29 cellular contexts compared by ENCODE assay signal in the genomic region with DNA sequence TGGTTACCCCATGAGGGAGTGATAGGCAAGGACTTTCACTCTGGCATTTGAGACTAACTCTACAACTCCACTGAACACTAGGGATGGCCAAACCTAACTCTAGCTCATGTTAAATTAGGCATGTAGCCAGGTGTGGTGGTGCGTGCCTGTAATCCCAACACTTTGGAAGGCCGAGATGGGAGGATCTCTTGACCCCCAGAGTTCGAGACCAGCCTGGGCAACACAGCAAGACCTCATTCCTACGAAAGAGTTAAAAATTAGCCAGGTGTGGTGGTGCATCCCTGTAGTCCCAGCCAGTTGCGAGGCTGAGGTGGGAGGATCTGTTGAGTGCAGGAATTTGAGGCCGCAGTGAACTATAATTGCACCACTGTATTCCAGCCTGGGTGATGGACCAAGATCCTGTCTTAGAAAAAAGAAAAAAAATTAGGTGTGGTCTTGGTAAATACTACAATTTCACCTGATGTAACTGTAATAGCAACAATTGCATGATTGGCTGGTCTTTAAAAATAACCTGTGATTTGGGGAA.
"Had no signal": no experiment of that assay in that cellular context is flagged by ENCODE, and none has a peak within 500 bp of the region (broad histone marks: within the 10 kb centered on the region; RNA-seq: fewer than 3 reads in every experiment).

No MANE protein-coding gene starts in this region.

- H3K4me3 Mint-ChIP-seq: activated CD4-positive, alpha-beta T cell treated with anti-CD3 and anti-CD28 coated beads, Interleukin-2, amount 10 ng/mL, durations not matched to agents 24 days and 14 days; activated CD8-positive, alpha-beta memory T cell treated with anti-CD3 and anti-CD28 coated beads, Interleukin-2, amount 10 ng/mL, durations not matched to agents 7 days and 5 days; activated CD8-positive, alpha-beta T cell treated with anti-CD3 and anti-CD28 coated beads for 36 hours; activated naive CD4-positive, alpha-beta T cell treated with anti-CD3 and anti-CD28 coated beads, Interleukin-2, amount 50 U/mL, for 24 hours; activated T-helper 1 cell treated with anti-CD3 and anti-CD28 coated beads, Interleukin-12 subunit alpha, Interleukin-12 subunit beta, Interleukin-2, Interleukin-4 antibody, amounts not matched to agents 30 ng/mL and 10 ng/mL and 1 ng/mL, durations not matched to agents 14 hours and 24 hours and 36 hours; natural killer cell; stimulated activated naive CD8-positive, alpha-beta T cell treated with anti-CD3 and anti-CD28 coated beads, Interleukin-15, Interleukin-2, amounts not matched to agents 100 ng/mL and 50 ng/mL, for 24 hours; T-cell; T-helper 2 cell treated with Interferon-gamma antibody and Interleukin-4, amounts not matched to agents 5 μg/mL and 100 μg/mL, for 36 hours had no signal

- ATAC-seq: activated CD4-positive, CD25-positive, alpha-beta regulatory T cell treated with anti-CD3 and anti-CD28 coated beads, Interleukin-2, amount 50 U/mL, for 24 hours; activated CD8-positive, alpha-beta memory T cell treated with anti-CD3 and anti-CD28 coated beads, Interleukin-2, amount 10 ng/mL, durations not matched to agents 7 days and 5 days; activated CD8-positive, alpha-beta T cell treated with anti-CD3 and anti-CD28 coated beads for 36 hours; natural killer cell; T-cell had no signal

- H3K9me3 ChIP-seq: ascending aorta, esophagus muscularis mucosa, neutrophil, ovary, prostate gland, thyroid gland had no signal

- H3K4me1 Mint-ChIP-seq: activated CD4-positive, alpha-beta T cell treated with anti-CD3 and anti-CD28 coated beads, Interleukin-2, amount 10 ng/mL, durations not matched to agents 24 days and 14 days; activated CD8-positive, alpha-beta memory T cell treated with anti-CD3 and anti-CD28 coated beads, Interleukin-2, amount 10 ng/mL, durations not matched to agents 7 days and 5 days; activated naive CD4-positive, alpha-beta T cell treated with anti-CD3 and anti-CD28 coated beads, Interleukin-2, amount 50 U/mL, for 24 hours; natural killer cell; T-cell had no signal

- H3K27me3 Mint-ChIP-seq: activated CD4-positive, alpha-beta T cell treated with anti-CD3 and anti-CD28 coated beads, Interleukin-2, amount 10 ng/mL, durations not matched to agents 24 days and 14 days had no signal

- H3K36me3 ChIP-seq: ascending aorta, brain microvascular endothelial cell, esophagus muscularis mucosa, neutrophil, ovary, prostate gland, thyroid gland had no signal

- H3K27ac ChIP-seq: ascending aorta, brain microvascular endothelial cell, neutrophil, ovary, prostate gland had no signal

- H3K27me3 ChIP-seq: ascending aorta, brain microvascular endothelial cell, neutrophil, ovary, thyroid gland had no signal

- H3K9me3 Mint-ChIP-seq: activated CD4-positive, alpha-beta T cell treated with anti-CD3 and anti-CD28 coated beads, Interleukin-2, amount 10 ng/mL, durations not matched to agents 24 days and 14 days; activated CD8-positive, alpha-beta T cell treated with anti-CD3 and anti-CD28 coated beads for 36 hours; activated naive CD4-positive, alpha-beta T cell treated with anti-CD3 and anti-CD28 coated beads, Interleukin-2, amount 50 U/mL, for 24 hours; activated T-helper 1 cell treated with anti-CD3 and anti-CD28 coated beads, Interleukin-12 subunit alpha, Interleukin-12 subunit beta, Interleukin-2, Interleukin-4 antibody, amounts not matched to agents 30 ng/mL and 10 ng/mL and 1 ng/mL, durations not matched to agents 14 hours and 24 hours and 36 hours; natural killer cell; stimulated activated naive CD8-positive, alpha-beta T cell treated with anti-CD3 and anti-CD28 coated beads, Interleukin-15, Interleukin-2, amounts not matched to agents 100 ng/mL and 50 ng/mL, for 24 hours; T-cell; T-helper 2 cell treated with Interferon-gamma antibody and Interleukin-4, amounts not matched to agents 5 μg/mL and 100 μg/mL, for 36 hours had no signal

- H3K27ac Mint-ChIP-seq: activated CD4-positive, alpha-beta T cell treated with anti-CD3 and anti-CD28 coated beads, Interleukin-2, amount 10 ng/mL, durations not matched to agents 24 days and 14 days; activated CD8-positive, alpha-beta memory T cell treated with anti-CD3 and anti-CD28 coated beads, Interleukin-2, amount 10 ng/mL, durations not matched to agents 7 days and 5 days; activated CD8-positive, alpha-beta T cell treated with anti-CD3 and anti-CD28 coated beads for 36 hours; activated naive CD4-positive, alpha-beta T cell treated with anti-CD3 and anti-CD28 coated beads, Interleukin-2, amount 50 U/mL, for 24 hours; activated T-helper 1 cell treated with anti-CD3 and anti-CD28 coated beads, Interleukin-12 subunit alpha, Interleukin-12 subunit beta, Interleukin-2, Interleukin-4 antibody, amounts not matched to agents 30 ng/mL and 10 ng/mL and 1 ng/mL, durations not matched to agents 14 hours and 24 hours and 36 hours; natural killer cell; stimulated activated naive CD8-positive, alpha-beta T cell treated with anti-CD3 and anti-CD28 coated beads, Interleukin-15, Interleukin-2, amounts not matched to agents 100 ng/mL and 50 ng/mL, for 24 hours; T-cell; T-helper 2 cell treated with Interferon-gamma antibody and Interleukin-4, amounts not matched to agents 5 μg/mL and 100 μg/mL, for 36 hours had no signal

- H3K36me3 Mint-ChIP-seq: activated CD8-positive, alpha-beta memory T cell treated with anti-CD3 and anti-CD28 coated beads, Interleukin-2, amount 10 ng/mL, durations not matched to agents 7 days and 5 days; activated naive CD4-positive, alpha-beta T cell treated with anti-CD3 and anti-CD28 coated beads, Interleukin-2, amount 50 U/mL, for 24 hours; natural killer cell; T-cell had no signal

- FAIRE-seq: frontal cortex, islet of Langerhans had no signal

- DNase-seq: activated CD4-positive, alpha-beta T cell treated with anti-CD3 and anti-CD28 coated beads, Interleukin-2, amount 10 ng/mL, durations not matched to agents 24 days and 14 days; activated CD8-positive, alpha-beta memory T cell treated with anti-CD3 and anti-CD28 coated beads, Interleukin-2, amount 10 ng/mL, durations not matched to agents 7 days and 5 days; activated CD8-positive, alpha-beta T cell treated with anti-CD3 and anti-CD28 coated beads for 36 hours; activated gamma-delta T cell; activated T-cell treated with anti-CD3 and anti-CD28 coated beads for 4 hours; brain microvascular endothelial cell; central memory CD4-positive, alpha-beta T cell; effector memory CD4-positive, alpha-beta T cell; glutamatergic neuron; hypothalamus; midbrain; natural killer cell; ovary; stimulated activated CD4-positive, alpha-beta T cell treated with anti-CD3 and anti-CD28 coated beads, Interleukin-12 subunit alpha, Interleukin-12 subunit beta, amount 100 ng/mL, for 4 hours; stimulated activated CD4-positive, alpha-beta T cell treated with anti-CD3 and anti-CD28 coated beads, Interleukin-4, amount 100 ng/mL, for 4 hours; substantia nigra; T-cell; thyroid gland had no signal

- H3K4me1 ChIP-seq: thyroid gland had no signal

- H3K4me3 ChIP-seq: ascending aorta, esophagus muscularis mucosa, ovary, prostate gland, thyroid gland had no signal
